8 cellular contexts compared by ENCODE assay signal in the genomic region with DNA sequence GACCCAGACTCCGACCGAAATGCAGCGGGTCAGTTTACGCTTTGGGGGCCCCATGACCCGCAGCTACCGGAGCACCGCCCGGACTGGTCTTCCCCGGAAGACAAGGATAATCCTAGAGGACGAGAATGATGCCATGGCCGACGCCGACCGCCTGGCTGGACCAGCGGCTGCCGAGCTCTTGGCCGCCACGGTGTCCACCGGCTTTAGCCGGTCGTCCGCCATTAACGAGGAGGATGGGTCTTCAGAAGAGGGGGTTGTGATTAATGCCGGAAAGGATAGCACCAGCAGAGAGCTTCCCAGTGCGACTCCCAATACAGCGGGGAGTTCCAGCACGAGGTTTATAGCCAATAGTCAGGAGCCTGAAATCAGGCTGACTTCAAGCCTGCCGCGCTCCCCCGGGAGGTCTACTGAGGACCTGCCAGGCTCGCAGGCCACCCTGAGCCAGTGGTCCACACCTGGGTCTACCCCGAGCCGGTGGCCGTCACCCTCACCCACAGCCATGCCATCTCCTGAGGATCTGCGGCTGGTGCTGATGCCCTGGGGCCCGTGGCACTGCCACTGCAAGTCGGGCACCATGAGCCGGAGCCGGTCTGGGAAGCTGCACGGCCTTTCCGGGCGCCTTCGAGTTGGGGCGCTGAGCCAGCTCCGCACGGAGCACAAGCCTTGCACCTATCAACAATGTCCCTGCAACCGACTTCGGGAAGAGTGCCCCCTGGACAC. TPM values are rescaled to one million over a fixed set of nuclear protein-coding genes. Genes with fewer than 3 reads are reported as not detected.
DNase-seq lines count a peak whose midpoint lies in the region; ATAC-seq and TF ChIP-seq lines count a peak whose summit lies in the region.

No MANE protein-coding gene starts in this region.

- H3K4me3 ChIP-seq in lower lobe of right lung: peak overlapping the region; percentile 83

- peak overlapping the region; percentile 94 to 96 for H3K4me3 Mint-ChIP-seq in effector memory CD8-positive, alpha-beta T cell

- intact Hi-C loops in lower lobe of right lung (cut with DNase I): no loop called here

- ATAC-seq in HG03095 (IDR thresholded peaks at IDR 0.05; ENCODE audit: unreplicated experiment) (peak; percentile 59), lower lobe of right lung (peak; percentile 85 to 90)
- ATAC-seq in effector memory CD8-positive, alpha-beta T cell (replicated peaks): peak; percentile 79

- H3K4me1 ChIP-seq in lower lobe of right lung: peaks cover 21% of the 10 kb centered on the region

- DNase-seq in SIG-M5 treated with dmso at 0.1 percent for 504 hours (lab: John Stamatoyannopoulos, UW; ENCODE audit: unreplicated experiment) (peak; percentile 78), SIG-M5 (lab: John Stamatoyannopoulos, UW) (no peak), NCI-H460 (ENCODE audit: extremely low read depth, low read depth) (peak; percentile 62), lower lobe of right lung (peak; percentile 77)
- DNase-seq in activated CD4-positive, alpha-beta T cell treated with anti-CD3 and anti-CD28 coated beads, Interleukin-2, amount 50 U/mL, for 48 hours: peak; percentile 59 to 71
- peak; percentile 44 to 60 (median 48) for DNase-seq in effector memory CD8-positive, alpha-beta T cell
- peak; percentile 25 to 75 (median 43) for DNase-seq in stimulated activated naive CD4-positive, alpha-beta T cell (lab: John Stamatoyannopoulos, UW)

- H3K27me3 ChIP-seq in lower lobe of right lung (ENCODE audit: low read depth): no peaks in the 10 kb centered on the region

- peak; percentile 50 for TF ChIP-seq CTCF in lower lobe of right lung (IDR thresholded peaks at IDR 0.05)

- no peaks in the 10 kb centered on the region for H3K9me3 Mint-ChIP-seq in effector memory CD8-positive, alpha-beta T cell

- H3K27ac ChIP-seq in lower lobe of right lung: peak overlapping the region; percentile 76

- peaks cover 50% of the 10 kb centered on the region for H3K36me3 Mint-ChIP-seq in effector memory CD8-positive, alpha-beta T cell (ENCODE audit: insufficient read depth)

- no peaks in the 10 kb centered on the region for H3K9me3 ChIP-seq in lower lobe of right lung

- peak overlapping the region; percentile 92 to 96 for H3K27ac Mint-ChIP-seq in effector memory CD8-positive, alpha-beta T cell

- H3K36me3 ChIP-seq in lower lobe of right lung: peaks cover 22% of the 10 kb centered on the region

- H3K4me1 Mint-ChIP-seq in effector memory CD8-positive, alpha-beta T cell (ENCODE audit: low read depth in 2 of 2): peaks cover 30 to 37% of the 10 kb centered on the region in 2 donors

- H3K27me3 Mint-ChIP-seq in effector memory CD8-positive, alpha-beta T cell: no peaks in the 10 kb centered on the region

RNA-seq across cellular contexts. Expression of a gene that starts 0.5 kb away (rescaled TPM):
- total RNA-seq in NCI-H460 (2014; rRNA removed; shearing (Covaris generic)): 6.1 and 7.2 TPM in 2 replicates
- 4.1 and 4.8 TPM in 2 replicates for polyA plus RNA-seq in NCI-H460 (2014; cell fraction: nucleus; rRNA removed)
- 4.8 TPM for total RNA-seq in lower lobe of right lung

RNA-seq across cellular contexts. Expression of a gene that starts 11.3 kb away (rescaled TPM):
- total RNA-seq in NCI-H460 (2014; rRNA removed; shearing (Covaris generic)): 100 and 101 TPM in 2 replicates
- 101 and 114 TPM in 2 replicates for polyA plus RNA-seq in NCI-H460 (2014; cell fraction: nucleus; rRNA removed)
- 114 TPM for total RNA-seq in lower lobe of right lung

RNA-seq across cellular contexts. Expression of a gene that starts 11.7 kb away (rescaled TPM):
- 0.43 and 1.3 TPM in 2 replicates for total RNA-seq in NCI-H460 (2014; rRNA removed; shearing (Covaris generic))
- polyA plus RNA-seq in NCI-H460 (2014; cell fraction: nucleus; rRNA removed): 0.19 and 1.2 TPM in 2 replicates
- 8.2 TPM for total RNA-seq in lower lobe of right lung

RNA-seq across cellular contexts. Expression of a gene that starts 12.1 kb away (rescaled TPM):
- 82.1 and 84.6 TPM in 2 replicates for total RNA-seq in NCI-H460 (2014; rRNA removed; shearing (Covaris generic))
- 50.4 and 51.2 TPM in 2 replicates for polyA plus RNA-seq in NCI-H460 (2014; cell fraction: nucleus; rRNA removed)
- 0.56 TPM for total RNA-seq in lower lobe of right lung

RNA-seq across cellular contexts. Expression of a gene that starts 22.5 kb away (rescaled TPM):
- total RNA-seq in NCI-H460 (2014; rRNA removed; shearing (Covaris generic)): 14.3 and 18.2 TPM in 2 replicates
- 11.0 and 13.4 TPM in 2 replicates for polyA plus RNA-seq in NCI-H460 (2014; cell fraction: nucleus; rRNA removed)
- total RNA-seq in lower lobe of right lung: 14.1 TPM
